In the genomic region with DNA sequence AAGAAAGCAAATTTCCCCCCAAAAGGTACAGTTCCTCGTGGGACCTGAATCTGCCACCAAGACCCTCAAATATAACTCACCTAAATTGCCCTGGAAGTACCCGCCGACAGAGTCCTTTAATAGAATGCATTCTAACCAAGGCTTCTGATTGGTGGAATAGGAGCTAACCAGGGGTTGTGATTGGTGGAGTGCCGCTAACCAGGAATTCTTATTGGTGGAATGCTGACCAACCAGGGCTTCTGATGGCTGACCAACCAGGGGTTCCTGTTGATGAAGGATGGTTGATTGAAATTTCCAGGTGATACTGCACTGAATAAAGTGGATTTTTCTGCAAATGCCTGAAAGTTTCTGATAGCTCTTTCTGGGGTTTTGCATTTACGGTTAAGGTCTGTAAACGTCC, we compare ENCODE assay signal across 1 cellular context.
TF ChIP-seq lines count a peak whose summit lies in the region.

No MANE protein-coding gene starts in this region.

TF ChIP-seq in SK-N-SH treated with all-trans-retinoic acid at 6 μM for 48 hours, 23 proteins besides CTCF, POLR2A, EP300 and RAD21 (continued from another document):
- TF ChIP-seq CREB5 (CRISPR knock-in tag; IDR thresholded peaks at IDR 0.05; ENCODE audit: low read depth) (no peak), CSDC2 (CRISPR knock-in tag; IDR thresholded peaks at IDR 0.05) (no peak), ARNTL (CRISPR knock-in tag; IDR thresholded peaks at IDR 0.05; ENCODE audit: borderline replicate concordance, low read depth) (no peak), TCF4 (CRISPR knock-in tag; IDR thresholded peaks at IDR 0.05; ENCODE audit: borderline replicate concordance) (no peak), ISL1 (CRISPR knock-in tag; IDR thresholded peaks at IDR 0.05) (no peak), PATZ1 (CRISPR knock-in tag; IDR thresholded peaks at IDR 0.05; ENCODE audit: borderline replicate concordance) (no peak), ZNF565 (CRISPR knock-in tag; conservative IDR thresholded peaks at IDR 0.05; ENCODE audit: low read depth) (no peak), TSHZ2 (CRISPR knock-in tag; IDR thresholded peaks at IDR 0.05) (no peak), ZNF70 (CRISPR knock-in tag; IDR thresholded peaks at IDR 0.05) (no peak), PPARA (CRISPR knock-in tag; IDR thresholded peaks at IDR 0.05; ENCODE audit: borderline replicate concordance) (no peak)
TF ChIP-seq in SK-N-SH treated with all-trans-retinoic acid at 6 μM for 48 hours: peak in this region for 0.
